In genomic region chr6:32432050-32432450, GRCh38 we compare ENCODE assay signal across 8 cellular contexts. TPM values are rescaled to one million over a fixed set of nuclear protein-coding genes. Genes with fewer than 3 reads are reported as not detected.
DNase-seq lines count a peak whose midpoint lies in the region; ATAC-seq, FAIRE-seq and TF ChIP-seq lines count a peak whose summit lies in the region.

No MANE protein-coding gene starts in this region.

- no peaks in the 10 kb centered on the region for H3K9me3 Mint-ChIP-seq in stimulated activated naive CD8-positive, alpha-beta T cell treated with anti-CD3 and anti-CD28 coated beads, Interleukin-15, amount 100 ng/mL, for 72 hours

- POLR2A ChIA-PET in GM10248 (lab: Yijun Ruan, JAX), result no interaction called here

- no peak overlapping the region for H3K27ac Mint-ChIP-seq in stimulated activated naive CD8-positive, alpha-beta T cell treated with anti-CD3 and anti-CD28 coated beads, Interleukin-15, amount 100 ng/mL, for 72 hours

- no peaks in the 10 kb centered on the region for H3K36me3 ChIP-seq in pancreas

- intact Hi-C loops in pancreas (cut with DNase I), result loop anchor here in 2 of 3 donors (5.0 to 10.0 kb wide), 2 partner anchors 263 to 265 kb away; no protein-coding TSS in a partner anchor

- peak; percentile 93 for FAIRE-seq in pancreas (lab: Jason Lieb, UNC)

- 4% methylated on average over 1 of the region's 1 CpG for WGBS in pancreas, 2 donors

- H3K4me3 ChIP-seq in pancreas, result no peak overlapping the region

- no peaks in the 10 kb centered on the region for H3K27me3 Mint-ChIP-seq in stimulated activated naive CD8-positive, alpha-beta T cell treated with anti-CD3 and anti-CD28 coated beads, Interleukin-15, amount 100 ng/mL, for 72 hours

- peak in 1 of 4 donors; percentile 53 for ATAC-seq in pancreas
- no peak for ATAC-seq in HG03571 (IDR thresholded peaks at IDR 0.05; ENCODE audit: unreplicated experiment)
- ATAC-seq in stimulated activated naive CD8-positive, alpha-beta T cell treated with anti-CD3 and anti-CD28 coated beads, Interleukin-15, amount 100 ng/mL, for 72 hours, result no peak

- H3K4me1 Mint-ChIP-seq in stimulated activated naive CD8-positive, alpha-beta T cell treated with anti-CD3 and anti-CD28 coated beads, Interleukin-15, amount 100 ng/mL, for 72 hours, result no peaks in the 10 kb centered on the region

- H3K9me3 ChIP-seq in pancreas, result no peaks in the 10 kb centered on the region

- H3K4me1 ChIP-seq in pancreas, result no peaks in the 10 kb centered on the region

- H3K4me3 Mint-ChIP-seq in stimulated activated naive CD8-positive, alpha-beta T cell treated with anti-CD3 and anti-CD28 coated beads, Interleukin-15, amount 100 ng/mL, for 72 hours, result no peak overlapping the region

- CTCF ChIA-PET in GM10248 (lab: Yijun Ruan, JAX), result interaction anchor here (0.8 to 3.2 kb wide), 17 partner anchors 8 to 436 kb away, joined by 3 to 17 read pairs (median 6); no protein-coding TSS in a partner anchor

- H3K27me3 ChIP-seq in pancreas, result peaks cover 0 to 8% (median 0%) of the 10 kb centered on the region in 4 donors

- H3K27ac ChIP-seq in pancreas, result no peak overlapping the region

- TF ChIP-seq CTCF in GM10248 (IDR thresholded peaks at IDR 0.05; ENCODE audit: control extremely low read depth, extremely low read depth, low read depth, missing control alignments) (peak; percentile 47), pancreas (IDR thresholded peaks at IDR 0.05) (peak in 2 of 4 donors; percentile 16 to 19)

- DNase-seq in GM10248 (ENCODE audit: extremely low spot score) (peak; percentile 29), NCI-H1694 (lab: John Stamatoyannopoulos, UW) (peak; percentile 5), dermis microvascular lymphatic vessel endothelial cell (ENCODE audit: low read depth in 2 of 2) (peak; percentile 4 to 45), pancreas (no peak)
- no peak for DNase-seq in activated naive CD4-positive, alpha-beta T cell treated with Interleukin-2 at 50 U/mL for 16 hours
- no peak for DNase-seq in stimulated activated CD4-positive, alpha-beta T cell treated with anti-CD3 and anti-CD28 coated beads, Interleukin-4, amount 100 ng/mL, for 24 hours
- no peak for DNase-seq in stimulated activated naive CD8-positive, alpha-beta T cell treated with anti-CD3 and anti-CD28 coated beads, Interleukin-15, amount 100 ng/mL, for 72 hours

RNA-seq across cellular contexts. Expression of gene HLA-DRA, which starts 7.6 kb away (rescaled TPM):
- total RNA-seq in dermis microvascular lymphatic vessel endothelial cell (under 0.01 TPM in 1 of 2 replicates, not detected in the other), pancreas (100 to 1,000 TPM in 2 of 6 donors, 10 to 100 TPM in 4; 16.3 to 414 (median 42.2) TPM)
- 10 to 100 TPM; 19.3 to 32.4 TPM for polyA plus RNA-seq in pancreas

RNA-seq across cellular contexts. Expression of gene BTNL2, which starts 25.1 kb away (rescaled TPM):
- not detected in 2 replicates for total RNA-seq in dermis microvascular lymphatic vessel endothelial cell
- not detected for total RNA-seq in pancreas
- polyA plus RNA-seq in pancreas, result not detected

Comparison
In these comparisons a context has a peak if more than half of its experiments do, and no peak if none do; other contexts are left out.
1. DNase-seq: peak in GM10248 (single experiment), NCI-H1694 (single experiment) and dermis microvascular lymphatic vessel endothelial cell (2 of 2); none in pancreas (0 of 6), activated naive CD4-positive, alpha-beta T cell treated with Interleukin-2 at 50 U/mL for 16 hours (single experiment), stimulated activated CD4-positive, alpha-beta T cell treated with anti-CD3 and anti-CD28 coated beads, Interleukin-4, amount 100 ng/mL, for 24 hours (single experiment) and stimulated activated naive CD8-positive, alpha-beta T cell treated with anti-CD3 and anti-CD28 coated beads, Interleukin-15, amount 100 ng/mL, for 72 hours (0 of 2).
2. RNA of gene HLA-DRA, which starts 7.6 kb away (total RNA-seq): 16.3 to 414 TPM in pancreas; under 0.01 TPM in dermis microvascular lymphatic vessel endothelial cell; every median in the first group is over 10 times any median in the second.